In the genomic region with DNA sequence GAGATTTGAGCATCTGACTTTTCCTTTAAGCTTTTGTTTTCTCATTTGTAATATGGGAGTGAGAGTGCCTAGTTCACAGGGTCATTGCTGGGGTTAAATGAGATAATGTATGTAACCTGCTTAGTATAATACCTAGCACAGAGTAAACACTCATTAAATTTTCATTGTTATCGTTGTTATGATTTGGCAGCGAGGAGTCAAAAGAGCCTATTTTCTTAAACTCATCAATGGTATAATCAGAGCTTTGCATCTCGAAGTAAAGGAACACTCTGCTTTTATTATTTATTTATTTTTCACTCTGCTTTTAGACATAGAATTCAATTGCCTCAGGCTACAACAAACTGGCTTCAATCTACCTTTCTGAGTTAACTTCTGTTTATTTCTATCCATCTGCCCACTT, we compare ENCODE assay signal across 1 cellular context.
TF ChIP-seq lines count a peak whose summit lies in the region.

No MANE protein-coding gene starts in this region.

TF ChIP-seq in IMR-90, 13 proteins besides CTCF, POLR2A, EP300 and RAD21:
- TF ChIP-seq USF2 (IDR thresholded peaks at IDR 0.05; ENCODE audit: low read depth, low read length): no peak
- TF ChIP-seq MAZ (IDR thresholded peaks at IDR 0.05; ENCODE audit: borderline replicate concordance, low read depth, low read length): no peak
- no peak for TF ChIP-seq RCOR1 (IDR thresholded peaks at IDR 0.05; ENCODE audit: insufficient replicate concordance, low read length)
- no peak for TF ChIP-seq MAFK (IDR thresholded peaks at IDR 0.05; ENCODE audit: low read depth, low read length)
- TF ChIP-seq FOS (IDR thresholded peaks at IDR 0.05; ENCODE audit: low read depth, low read length): no peak
- no peak for TF ChIP-seq ELK1 (IDR thresholded peaks at IDR 0.05; ENCODE audit: borderline replicate concordance, low read depth, low read length)
- TF ChIP-seq CEBPB (IDR thresholded peaks at IDR 0.05; ENCODE audit: low read depth, low read length): no peak
- TF ChIP-seq NFE2L2 (IDR thresholded peaks at IDR 0.05; ENCODE audit: low read depth, low read length): no peak
- TF ChIP-seq MXI1 (IDR thresholded peaks at IDR 0.05; ENCODE audit: borderline replicate concordance, low read depth, low read length): no peak
- TF ChIP-seq SMC3 (IDR thresholded peaks at IDR 0.05; ENCODE audit: low read depth, low read length): no peak
- no peak for TF ChIP-seq CHD1 (IDR thresholded peaks at IDR 0.05; ENCODE audit: low read depth, low read length)
- TF ChIP-seq RFX5 (IDR thresholded peaks at IDR 0.05; ENCODE audit: low read depth, low read length): no peak
- no peak for TF ChIP-seq BHLHE40 (IDR thresholded peaks at IDR 0.05; ENCODE audit: low read depth, low read length)
